Comparison of ENCODE assay signal across 12 cellular contexts in genomic region chr6:7591770-7592169, GRCh38. TPM values are rescaled to one million over a fixed set of nuclear protein-coding genes. Genes with fewer than 3 reads are reported as not detected.
A peak's percentile ranks its signal among the peaks of the same experiment; 100 is the strongest.
DNase-seq lines count a peak whose midpoint lies in the region; ATAC-seq, FAIRE-seq and TF ChIP-seq lines count a peak whose summit lies in the region.
"Had no signal": no experiment of that assay in that cellular context is flagged by ENCODE, and none has a peak within 500 bp of the region (broad histone marks: within the 10 kb centered on the region; RNA-seq: fewer than 3 reads in every experiment).

No MANE protein-coding gene starts in this region.

- no peak overlapping the region for H3K27ac ChIP-seq in Karpas-422 (ENCODE audit: low read length)
- H3K27ac ChIP-seq: thyroid gland had no signal

- H3K9me3 ChIP-seq in Karpas-422 (ENCODE audit: low read length) = no peaks in the 10 kb centered on the region
- H3K9me3 ChIP-seq: thyroid gland had no signal

- H3K27me3 ChIP-seq in Karpas-422 (ENCODE audit: low read length) = no peaks in the 10 kb centered on the region
- H3K27me3 ChIP-seq: thyroid gland had no signal

- no peak for TF ChIP-seq CTCF in brain (conservative IDR thresholded peaks at IDR 0.05)

- peak overlapping the region; percentile 98 to 100 (median 99) for H3K4me3 Mint-ChIP-seq in brain
- H3K4me3 Mint-ChIP-seq in natural killer cell treated with Interleukin-12 subunit alpha and Interleukin-12 subunit beta and Interleukin-15 and Interleukin-18, amount 100 ng/mL, for 72 hours = peak overlapping the region; percentile 96

- H3K9me3 Mint-ChIP-seq in brain = peaks cover 0 to 8% (median 3%) of the 10 kb centered on the region in 5 experiments
- no peaks in the 10 kb centered on the region for H3K9me3 Mint-ChIP-seq in natural killer cell treated with Interleukin-12 subunit alpha and Interleukin-12 subunit beta and Interleukin-15 and Interleukin-18, amount 100 ng/mL, for 72 hours

- H3K79me2 ChIP-seq in Karpas-422 (ENCODE audit: low read length) = peaks cover 40% of the 10 kb centered on the region

- H3K27me3 Mint-ChIP-seq in brain = peaks cover 18% of the 10 kb centered on the region
- peaks cover 0 to 2% of the 10 kb centered on the region in 2 donors for H3K27me3 Mint-ChIP-seq in natural killer cell treated with Interleukin-12 subunit alpha and Interleukin-12 subunit beta and Interleukin-15 and Interleukin-18, amount 100 ng/mL, for 72 hours

- peaks cover 26% of the 10 kb centered on the region; the same call in 1 of the 2 replicates for H3K36me3 ChIP-seq in Karpas-422 (ENCODE audit: insufficient read depth, low read length)

- peaks cover 42% of the 10 kb centered on the region for H3K4me1 Mint-ChIP-seq in brain
- peaks cover 34 to 39% of the 10 kb centered on the region in 2 donors for H3K4me1 Mint-ChIP-seq in natural killer cell treated with Interleukin-12 subunit alpha and Interleukin-12 subunit beta and Interleukin-15 and Interleukin-18, amount 100 ng/mL, for 72 hours (ENCODE audit: low read depth in 2 of 2)

- H3K4me2 ChIP-seq in Karpas-422 (ENCODE audit: low read depth, low read length, poor library complexity, severe bottlenecking) = peak overlapping the region; percentile 76

- no peaks in the 10 kb centered on the region for H3K9me2 ChIP-seq in Karpas-422 (replicated peaks; ENCODE audit: insufficient read depth, low read length)

- TF ChIP-seq POLR2A in GM12891 (IDR thresholded peaks at IDR 0.05; ENCODE audit: low read depth, low read length) = no peak

- H3K4me1 ChIP-seq in Karpas-422 (ENCODE audit: low read length) = peaks cover 23% of the 10 kb centered on the region

- ATAC-seq in natural killer cell treated with Interleukin-12 subunit alpha and Interleukin-12 subunit beta and Interleukin-15 and Interleukin-18, amount 100 ng/mL, for 72 hours = no peak

- peaks cover 8% of the 10 kb centered on the region; the same call in 1 of the 2 replicates for H4K20me1 ChIP-seq in Karpas-422 (ENCODE audit: insufficient read depth, low read depth, low read length)

- H3K27ac Mint-ChIP-seq in brain = no peak overlapping the region
- H3K27ac Mint-ChIP-seq in natural killer cell treated with Interleukin-12 subunit alpha and Interleukin-12 subunit beta and Interleukin-15 and Interleukin-18, amount 100 ng/mL, for 72 hours = no peak overlapping the region

- peak overlapping the region; percentile 90 for H3K4me3 ChIP-seq in Karpas-422 (ENCODE audit: low read length)

- peak; percentile 66 for FAIRE-seq in GM12891 (lab: Jason Lieb, UNC)
- FAIRE-seq: bronchial epithelial cell had no signal

- H3K9ac ChIP-seq in Karpas-422 (ENCODE audit: low read length) = no peak overlapping the region

- DNase-seq in GM12891 (ENCODE audit: insufficient read length, low spot score) (no peak), Karpas-422 (no peak), DMS79 (lab: John Stamatoyannopoulos, UW) (no peak), HCEC 1CT (no peak), NCI-H69 (lab: John Stamatoyannopoulos, UW) (no peak)
- no peak for DNase-seq in natural killer cell treated with Interleukin-12 subunit alpha and Interleukin-12 subunit beta and Interleukin-15 and Interleukin-18, amount 100 ng/mL, for 72 hours (ENCODE audit: low spot score)
- DNase-seq: activated CD4-positive, alpha-beta T cell treated with anti-CD3 and anti-CD28 coated beads for 4 hours; NCI-H187 treated with DMSO at 0.1 percent for 48 hours; stimulated activated CD4-positive, alpha-beta T cell treated with anti-CD3 and anti-CD28 coated beads, Interleukin-2, amount 100 ng/mL, for 48 hours; thyroid gland had no signal

- H3K36me3 Mint-ChIP-seq in brain = peaks cover 30% of the 10 kb centered on the region
- no peaks in the 10 kb centered on the region for H3K36me3 Mint-ChIP-seq in natural killer cell treated with Interleukin-12 subunit alpha and Interleukin-12 subunit beta and Interleukin-15 and Interleukin-18, amount 100 ng/mL, for 72 hours

- no peak overlapping the region for H2AFZ ChIP-seq in Karpas-422 (ENCODE audit: low read length)

TF ChIP-seq in GM12891, 5 proteins besides CTCF, POLR2A, EP300 and RAD21:
- no peak for TF ChIP-seq TAF1 (IDR thresholded peaks at IDR 0.05; ENCODE audit: low read depth, low read length)
- no peak for TF ChIP-seq SPI1 (IDR thresholded peaks at IDR 0.05; ENCODE audit: low read depth, low read length)
- no peak for TF ChIP-seq POU2F2 (IDR thresholded peaks at IDR 0.05; ENCODE audit: low read depth, low read length)
- no peak for TF ChIP-seq PAX5 (IDR thresholded peaks at IDR 0.05; ENCODE audit: insufficient read depth, low read length, severe bottlenecking)
- TF ChIP-seq POLR2AphosphoS5 (IDR thresholded peaks at IDR 0.05; ENCODE audit: low read depth, low read length) = no peak

RNA-seq across cellular contexts. Expression of gene SNRNP48, which starts 1.8 kb away (rescaled TPM):
- polyA plus RNA-seq in GM12891 (2012; ENCODE audit: low read depth, missing spikeins) = 4.0 TPM
- 8.3 and 13.7 TPM in 2 replicates for total RNA-seq in Karpas-422 (2014; rRNA removed; shearing (Covaris generic); ENCODE audit: low replicate concordance)
- polyA plus RNA-seq in brain (ENCODE audit: insufficient read depth, low read depth, low replicate concordance) = 7.3 TPM
- 10 to 100 TPM; 14.1 to 16.8 TPM for total RNA-seq in natural killer cell treated with Interleukin-12 subunit alpha and Interleukin-12 subunit beta and Interleukin-15 and Interleukin-18, amount 100 ng/mL, for 72 hours

RNA-seq across cellular contexts. Expression of gene DSP, which starts 50.3 kb away (rescaled TPM):
- polyA plus RNA-seq in GM12891 (2012; ENCODE audit: low read depth, missing spikeins) = 0.03 TPM
- 0.04 TPM in 1 of 2 replicates, not detected in the other for total RNA-seq in Karpas-422 (2014; rRNA removed; shearing (Covaris generic); ENCODE audit: low replicate concordance)
- 505 TPM for polyA plus RNA-seq in brain (ENCODE audit: insufficient read depth, low read depth, low replicate concordance)
- not detected for total RNA-seq in natural killer cell treated with Interleukin-12 subunit alpha and Interleukin-12 subunit beta and Interleukin-15 and Interleukin-18, amount 100 ng/mL, for 72 hours
